In genomic region chr1:201889092-201889968, GRCh38 we compare ENCODE assay signal across 9 cellular contexts. TPM values are rescaled to one million over a fixed set of nuclear protein-coding genes. Genes with fewer than 3 reads are reported as not detected.
DNase-seq lines count a peak whose midpoint lies in the region; ATAC-seq and TF ChIP-seq lines count a peak whose summit lies in the region.
"Had no signal": no experiment of that assay in that cellular context is flagged by ENCODE, and none has a peak within 500 bp of the region (broad histone marks: within the 10 kb centered on the region; RNA-seq: fewer than 3 reads in every experiment).

No MANE protein-coding gene starts in this region.

- peak overlapping the region; percentile 45 for H3K23ac ChIP-seq in mesendoderm (ENCODE audit: low read length)

- H3K9me3 Mint-ChIP-seq in activated T-cell treated with anti-CD3 and anti-CD28 coated beads, Interleukin-2, amount 50 U/mL, for 4 hours = no peaks in the 10 kb centered on the region

- H3K4me3 ChIP-seq in mammary epithelial cell (replicated peaks in 1 of 3; ENCODE audit: insufficient read depth in 1 of 3, low read depth in 2 of 3, low read length in 3 of 3) = peak overlapping the region; percentile 55 to 81 (median 64)
- H3K4me3 ChIP-seq in mesendoderm (ENCODE audit: low read length) = peak overlapping the region; percentile 67
- H3K4me3 ChIP-seq in tibial artery = peak overlapping the region; percentile 82 to 85

- no TSS peak for BruUV-seq in mammary epithelial cell (replicated peaks; lab: Mats Ljungman, UMichigan)

- no peak overlapping the region for H2BK15ac ChIP-seq in mesendoderm (replicated peaks; ENCODE audit: low read depth)

- H3K27me3 Mint-ChIP-seq in activated T-cell treated with anti-CD3 and anti-CD28 coated beads, Interleukin-2, amount 50 U/mL, for 4 hours (ENCODE audit: low read depth) = peaks cover 47% of the 10 kb centered on the region

- no peak overlapping the region for H3K18ac ChIP-seq in mesendoderm (ENCODE audit: low read length)

- dilution Hi-C loops in mammary epithelial cell (cut with HindIII; ENCODE audit: low sequenced_read_pairs) = no loop called here

- no peaks in the 10 kb centered on the region for H3K79me1 ChIP-seq in mesendoderm (ENCODE audit: low read length)

- H2BK120ac ChIP-seq in mesendoderm (ENCODE audit: low read depth, low read length) = no peak overlapping the region

- H3K79me2 ChIP-seq in mammary epithelial cell (ENCODE audit: insufficient read depth, low read length) = no peaks in the 10 kb centered on the region
- no peaks in the 10 kb centered on the region for H3K79me2 ChIP-seq in mesendoderm (ENCODE audit: control insufficient read depth, insufficient read depth, low read length)

- intact Hi-C loops in mammary epithelial cell (cut with micrococcal nuclease) = no loop called here
- intact Hi-C loops in tibial artery (cut with DNase I; ENCODE audit: low total_unique reads) = loop anchor here (10.0 kb wide), 1 partner anchor 255 kb away; the partner anchor contains the start of gene ARL8A

- H3K9me3 ChIP-seq in mammary epithelial cell (replicated peaks; ENCODE audit: insufficient read depth, low read length) = no peaks in the 10 kb centered on the region
- H3K9me3 ChIP-seq in tibial artery = no peaks in the 10 kb centered on the region

- no peak overlapping the region for H3K4ac ChIP-seq in mesendoderm (ENCODE audit: low read depth, low read length)

- no peaks in the 10 kb centered on the region for H3K36me3 ChIP-seq in mammary epithelial cell (ENCODE audit: insufficient read depth, low read length)
- no peaks in the 10 kb centered on the region for H3K36me3 ChIP-seq in mesendoderm (ENCODE audit: control insufficient read depth, insufficient read depth, low read length)
- H3K36me3 ChIP-seq in tibial artery = peaks cover 0 to 8% (median 0%) of the 10 kb centered on the region in 3 donors

- H3K27me3 ChIP-seq in mammary epithelial cell (ENCODE audit: insufficient read depth, low read length) (no peaks in the 10 kb centered on the region), mesendoderm (ENCODE audit: insufficient read depth, low read length, poor library complexity) (no peaks in the 10 kb centered on the region), tibial artery (no peaks in the 10 kb centered on the region)

- no peak overlapping the region for H2AK5ac ChIP-seq in mesendoderm (ENCODE audit: low read length)

- H2BK5ac ChIP-seq in mesendoderm (ENCODE audit: low read length) = no peak overlapping the region

- peak overlapping the region; percentile 94 for H3K4me2 ChIP-seq in mammary epithelial cell (ENCODE audit: insufficient read depth, low read depth, low read length)
- H3K4me2 ChIP-seq in mesendoderm (ENCODE audit: low read length) = peak overlapping the region; percentile 96
- H3K4me2 ChIP-seq: KMS-11 had no signal

- in situ Hi-C loops in mammary epithelial cell (cut with MboI; ENCODE audit: low sequenced_read_pairs in 2 of 2) = no loop called here

- H3K9ac ChIP-seq in mammary epithelial cell (ENCODE audit: insufficient read depth, low read length) (no peak overlapping the region), mesendoderm (ENCODE audit: low read length) (peak overlapping the region; percentile 75)
- H3K9ac ChIP-seq: KMS-11 had no signal

- no peak for DNase-seq in activated T-cell treated with anti-CD3 and anti-CD28 coated beads, Interleukin-2, amount 50 U/mL, for 4 hours
- no peak for DNase-seq in activated T-cell treated with anti-CD3 and anti-CD28 coated beads for 4 hours
- DNase-seq in mammary epithelial cell = no peak
- DNase-seq in mesendoderm = no peak
- DNase-seq in tibial artery = peak; percentile 25 to 65
- no peak for DNase-seq in GDM1 (lab: John Stamatoyannopoulos, UW)
- DNase-seq in HUDEP-2 (lab: John Stamatoyannopoulos, UW; ENCODE audit: unreplicated experiment in 76 of 76) = no peak

- H4K20me1 ChIP-seq in mammary epithelial cell (ENCODE audit: insufficient read depth, low read length) = no peaks in the 10 kb centered on the region

- H3K56ac ChIP-seq in mesendoderm (ENCODE audit: low read length) = peak overlapping the region; percentile 90

- H4K5ac ChIP-seq in mesendoderm (ENCODE audit: low read length) = no peak overlapping the region

- TF ChIP-seq CTCF in mammary epithelial cell (conservative IDR thresholded peaks at IDR 0.05 in 1 of 2, IDR thresholded peaks at IDR 0.05 in 1 of 2; ENCODE audit: extremely low read depth in 1 of 2, insufficient read depth in 1 of 2, low read depth in 1 of 2, low read length in 2 of 2) (no peak), tibial artery (IDR thresholded peaks at IDR 0.05) (no peak)

- H2AFZ ChIP-seq in mammary epithelial cell (ENCODE audit: low read depth, low read length) = peak overlapping the region; percentile 90

- CTCF ChIA-PET in mammary epithelial cell (lab: Charles Lee; ENCODE audit: low non-redundant PET) = no interaction called here

- WGBS in mammary epithelial cell (ENCODE audit: low coverage, missing lambda C conversion rate) = 29% methylated on average over 17 of the region's 33 CpGs
- WGBS in mesendoderm (ENCODE audit: extremely low coverage, insufficient coverage, low lambda C conversion rate) = no CpG with 5 or more reads among the region's 33 CpGs

- peaks cover 4% of the 10 kb centered on the region for H3K4me1 Mint-ChIP-seq in activated T-cell treated with anti-CD3 and anti-CD28 coated beads, Interleukin-2, amount 50 U/mL, for 4 hours (ENCODE audit: low read depth)

- no peaks in the 10 kb centered on the region for H3K36me3 Mint-ChIP-seq in activated T-cell treated with anti-CD3 and anti-CD28 coated beads, Interleukin-2, amount 50 U/mL, for 4 hours (ENCODE audit: insufficient read depth)

- H3K4me3 Mint-ChIP-seq in activated T-cell treated with anti-CD3 and anti-CD28 coated beads, Interleukin-2, amount 50 U/mL, for 4 hours = peak overlapping the region; percentile 73

- no peak overlapping the region for H4K8ac ChIP-seq in mesendoderm (ENCODE audit: low read depth, low read length)

- H3K4me1 ChIP-seq in mammary epithelial cell (ENCODE audit: insufficient read depth, low read length) = peaks cover 24% of the 10 kb centered on the region
- peaks cover 3% of the 10 kb centered on the region for H3K4me1 ChIP-seq in mesendoderm (ENCODE audit: control insufficient read depth, low read depth, low read length)
- peaks cover 0 to 80% (median 54%) of the 10 kb centered on the region in 4 donors for H3K4me1 ChIP-seq in tibial artery

- ATAC-seq in activated T-cell treated with anti-CD3 and anti-CD28 coated beads, Interleukin-2, amount 50 U/mL, for 4 hours = peak in 1 of 2 donors; percentile 4
- no peak for ATAC-seq in GM21825 (IDR thresholded peaks at IDR 0.05; ENCODE audit: unreplicated experiment)

- H3K27ac ChIP-seq in mammary epithelial cell (ENCODE audit: insufficient read depth, low read depth, low read length) (no peak overlapping the region), mesendoderm (ENCODE audit: low read depth, low read length) (no peak overlapping the region), tibial artery (peak overlapping the region; percentile 80 to 95)
- H3K27ac ChIP-seq: KMS-11 had no signal

RNA-seq across cellular contexts. Expression of gene SHISA4, which starts 0.6 kb away (rescaled TPM):
- total RNA-seq in activated T-cell treated with anti-CD3 and anti-CD28 coated beads, Interleukin-2, amount 50 U/mL, for 4 hours = under 1 TPM; 0.19 to 0.40 (median 0.37) TPM
- 10 to 100 TPM; 11.7 to 18.3 TPM for total RNA-seq in mammary epithelial cell
- polyA plus RNA-seq in mammary epithelial cell = 14.3 TPM
- 5.9 TPM for polyA minus RNA-seq in mammary epithelial cell
- 2.5 TPM for polyA plus RNA-seq in mesendoderm (2013, experiment 1 of 2)
- 2.7 TPM for polyA plus RNA-seq in mesendoderm (2013, experiment 2 of 2)

RNA-seq across cellular contexts. Expression of gene LMOD1, which starts 57.0 kb away (rescaled TPM):
- total RNA-seq in activated T-cell treated with anti-CD3 and anti-CD28 coated beads, Interleukin-2, amount 50 U/mL, for 4 hours = under 1 TPM in 2 of 3 donors, not detected in 1; 0.08 to 0.14 TPM
- 10 to 100 TPM in 1 of 2 donors, not detected in 1; 29.5 TPM for total RNA-seq in mammary epithelial cell
- not detected for polyA plus RNA-seq in mammary epithelial cell
- not detected for polyA minus RNA-seq in mammary epithelial cell
- 0.11 TPM for polyA plus RNA-seq in mesendoderm (2013, experiment 1 of 2)
- polyA plus RNA-seq in mesendoderm (2013, experiment 2 of 2) = 0.13 TPM

Comparison
In these comparisons a context has a peak if more than half of its experiments do, and no peak if none do; other contexts are left out.
1. DNase-seq: peak in tibial artery (2 of 2); none in activated T-cell treated with anti-CD3 and anti-CD28 coated beads, Interleukin-2, amount 50 U/mL, for 4 hours (single experiment), activated T-cell treated with anti-CD3 and anti-CD28 coated beads for 4 hours (single experiment), mammary epithelial cell (single experiment), mesendoderm (single experiment), GDM1 (single experiment) and HUDEP-2 (0 of 76).
2. H3K27ac ChIP-seq: peak in tibial artery (2 of 2); none in mammary epithelial cell (single experiment) and mesendoderm (single experiment).
3. RNA of gene SHISA4, which starts 0.6 kb away (total RNA-seq): 11.7 to 18.3 TPM in mammary epithelial cell; 0.19 to 0.40 TPM in activated T-cell treated with anti-CD3 and anti-CD28 coated beads, Interleukin-2, amount 50 U/mL, for 4 hours; every median in the first group is over 4 times any median in the second.
4. Peak in every context shown above with its lines, with median percentiles within 50 percentile points of each other: H3K4me3 ChIP-seq.